Comparison of ENCODE assay signal across 1 cellular context in genomic region chr4:41207330-41207831, GRCh38.
TF ChIP-seq lines count a peak whose summit lies in the region.

No MANE protein-coding gene starts in this region.

TF ChIP-seq in K562, 482 proteins besides CTCF, POLR2A, EP300 and RAD21 (continued from another document):
- TF ChIP-seq REST (CRISPR knock-in tag; IDR thresholded peaks at IDR 0.05; ENCODE audit: low read depth) (no peak), PKNOX1 (IDR thresholded peaks at IDR 0.05) (peak; percentile 41), CBX5 (IDR thresholded peaks at IDR 0.05; ENCODE audit: borderline replicate concordance, low read depth) (no peak), SLC30A9 (CRISPR knock-in tag; IDR thresholded peaks at IDR 0.05) (no peak), ZNF766 (CRISPR knock-in tag; conservative IDR thresholded peaks at IDR 0.05) (no peak), CEBPG (CRISPR knock-in tag; IDR thresholded peaks at IDR 0.05) (no peak), CEBPG (tag; conservative IDR thresholded peaks at IDR 0.05 in 1 of 2, IDR thresholded peaks at IDR 0.05 in 1 of 2) (peak; percentile 74 to 78), ZNF644 (tag; IDR thresholded peaks at IDR 0.05; ENCODE audit: low read depth) (no peak), ZNF253 (CRISPR knock-in tag; conservative IDR thresholded peaks at IDR 0.05) (no peak), USF1 (CRISPR knock-in tag; IDR thresholded peaks at IDR 0.05) (no peak), MEIS2 (IDR thresholded peaks at IDR 0.05; ENCODE audit: partially characterized antibody) (peak; percentile 82), CREM (IDR thresholded peaks at IDR 0.05; ENCODE audit: low read depth) (no peak), CEBPB (tag; IDR thresholded peaks at IDR 0.05) (peak; percentile 72), CBX8 (IDR thresholded peaks at IDR 0.05; ENCODE audit: borderline replicate concordance, extremely low read depth, low read depth, low read length, poor library complexity, severe bottlenecking) (no peak), FOSL1 (tag; conservative IDR thresholded peaks at IDR 0.05) (peak; percentile 88), ATF7 (IDR thresholded peaks at IDR 0.05) (peak; percentile 15; the same call in 1 of the 2 replicates), CBX3 (IDR thresholded peaks at IDR 0.05; ENCODE audit: borderline replicate concordance in 1 of 2, low read length in 2 of 2) (no peak), NCOR1 (IDR thresholded peaks at IDR 0.05) (no peak), PBX2 (CRISPR knock-in tag; IDR thresholded peaks at IDR 0.05; ENCODE audit: low read depth) (no peak), PBX2 (tag; conservative IDR thresholded peaks at IDR 0.05; ENCODE audit: low read depth) (peak; percentile 87)
TF ChIP-seq in K562: peak in this region for 11.
